11 cellular contexts compared by ENCODE assay signal in genomic region chr17:31052187-31052889, GRCh38. TPM values are rescaled to one million over a fixed set of nuclear protein-coding genes. Genes with fewer than 3 reads are reported as not detected.
DNase-seq lines count a peak whose midpoint lies in the region; ATAC-seq, FAIRE-seq and TF ChIP-seq lines count a peak whose summit lies in the region.
"Had no signal": no experiment of that assay in that cellular context is flagged by ENCODE, and none has a peak within 500 bp of the region (broad histone marks: within the 10 kb centered on the region; RNA-seq: fewer than 3 reads in every experiment).

No MANE protein-coding gene starts in this region.

- H3K4me1 ChIP-seq in kidney (ENCODE audit: control insufficient read depth in 1 of 2, insufficient read depth in 1 of 2, low read depth in 1 of 2, low read length in 2 of 2): no peaks in the 10 kb centered on the region

- no peaks in the 10 kb centered on the region for H3K36me3 Mint-ChIP-seq in activated CD8-positive, alpha-beta T cell treated with anti-CD3 and anti-CD28 coated beads for 36 hours (ENCODE audit: low read depth)
- H3K36me3 Mint-ChIP-seq in activated CD8-positive, alpha-beta T cell treated with anti-CD3 and anti-CD28 coated beads, Interleukin-2, amount 10 ng/mL, durations not matched to agents 7 days and 5 days (ENCODE audit: low read depth): no peaks in the 10 kb centered on the region
- H3K36me3 Mint-ChIP-seq in activated T-helper 17 cell treated with anti-CD3 and anti-CD28 coated beads, Interleukin-2, amount 50 U/mL, for 72 hours (ENCODE audit: low read depth): no peaks in the 10 kb centered on the region

- no peak for DNase-seq in activated CD8-positive, alpha-beta T cell treated with anti-CD3 and anti-CD28 coated beads for 36 hours
- DNase-seq in activated CD8-positive, alpha-beta T cell treated with anti-CD3 and anti-CD28 coated beads, Interleukin-2, amount 10 ng/mL, durations not matched to agents 7 days and 5 days: no peak
- peak; percentile 83 for DNase-seq in hepatic stellate cell (ENCODE audit: low spot score)
- DNase-seq in ureter (ENCODE audit: low spot score): peak; percentile 70
- no peak for DNase-seq in NCI-H345 (lab: John Stamatoyannopoulos, UW)
- DNase-seq in kidney: no peak
- DNase-seq: NCI-H146 had no signal

- intact Hi-C loops in activated CD8-positive, alpha-beta T cell treated with anti-CD3 and anti-CD28 coated beads for 36 hours (cut with micrococcal nuclease): no loop called here
- intact Hi-C loops in kidney (cut with DNase I): no loop called here

- no peaks in the 10 kb centered on the region for H3K9me3 Mint-ChIP-seq in activated CD8-positive, alpha-beta T cell treated with anti-CD3 and anti-CD28 coated beads for 36 hours
- no peaks in the 10 kb centered on the region for H3K9me3 Mint-ChIP-seq in activated CD8-positive, alpha-beta T cell treated with anti-CD3 and anti-CD28 coated beads, Interleukin-2, amount 10 ng/mL, durations not matched to agents 7 days and 5 days (ENCODE audit: insufficient read depth)
- H3K9me3 Mint-ChIP-seq in activated T-helper 17 cell treated with anti-CD3 and anti-CD28 coated beads, Interleukin-2, amount 50 U/mL, for 72 hours: no peaks in the 10 kb centered on the region
- H3K9me3 Mint-ChIP-seq: CD4-positive, CD25-positive, alpha-beta regulatory T cell had no signal

- H3K4me3 Mint-ChIP-seq in activated CD8-positive, alpha-beta T cell treated with anti-CD3 and anti-CD28 coated beads for 36 hours: no peak overlapping the region
- H3K4me3 Mint-ChIP-seq in activated CD8-positive, alpha-beta T cell treated with anti-CD3 and anti-CD28 coated beads, Interleukin-2, amount 10 ng/mL, durations not matched to agents 7 days and 5 days: no peak overlapping the region
- H3K4me3 Mint-ChIP-seq in activated T-helper 17 cell treated with anti-CD3 and anti-CD28 coated beads, Interleukin-2, amount 50 U/mL, for 72 hours: no peak overlapping the region
- H3K4me3 Mint-ChIP-seq: CD4-positive, CD25-positive, alpha-beta regulatory T cell had no signal

- no peaks in the 10 kb centered on the region for H3K9me3 ChIP-seq in kidney (ENCODE audit: control insufficient read depth in 1 of 2, low read length in 2 of 2)

- peak; percentile 49 for ATAC-seq in activated CD8-positive, alpha-beta T cell treated with anti-CD3 and anti-CD28 coated beads for 36 hours
- no peak for ATAC-seq in activated CD8-positive, alpha-beta T cell treated with anti-CD3 and anti-CD28 coated beads, Interleukin-2, amount 10 ng/mL, durations not matched to agents 7 days and 5 days
- peak; percentile 42 for ATAC-seq in activated T-helper 17 cell treated with anti-CD3 and anti-CD28 coated beads, Interleukin-2, amount 50 U/mL, for 72 hours (replicated peaks)
- no peak for ATAC-seq in GM18498 (IDR thresholded peaks at IDR 0.05; ENCODE audit: unreplicated experiment)

- POLR2A ChIA-PET in activated CD8-positive, alpha-beta T cell treated with anti-CD3 and anti-CD28 coated beads for 36 hours (lab: Charles Lee): interaction anchor here (0.7 kb wide), 1 partner anchor 345 kb away, joined by 3 read pairs; no protein-coding TSS in a partner anchor
- POLR2A ChIA-PET in activated CD8-positive, alpha-beta T cell treated with anti-CD3 and anti-CD28 coated beads, Interleukin-2, amount 10 ng/mL, durations not matched to agents 7 days and 5 days (lab: Charles Lee): no interaction called here

- no peaks in the 10 kb centered on the region for H3K36me3 ChIP-seq in kidney (ENCODE audit: control insufficient read depth in 1 of 2, insufficient read depth in 2 of 2, low read length in 2 of 2)

- CTCF ChIA-PET in activated CD8-positive, alpha-beta T cell treated with anti-CD3 and anti-CD28 coated beads for 36 hours (lab: Charles Lee): interaction anchor here (1.0 to 1.5 kb wide), 2 partner anchors 18 to 103 kb away, joined by 3 to 4 read pairs; no protein-coding TSS in a partner anchor
- CTCF ChIA-PET in activated CD8-positive, alpha-beta T cell treated with anti-CD3 and anti-CD28 coated beads, Interleukin-2, amount 10 ng/mL, durations not matched to agents 7 days and 5 days (lab: Charles Lee): interaction anchor here (1.6 to 1.9 kb wide), 2 partner anchors 9 to 164 kb away, joined by 4 to 6 read pairs; no protein-coding TSS in a partner anchor

- no peak for FAIRE-seq in kidney (lab: Jason Lieb, UNC)
- FAIRE-seq: endothelial cell of umbilical vein had no signal

- no peak overlapping the region for H3K27ac ChIP-seq in kidney (ENCODE audit: low read depth in 2 of 2, low read length in 2 of 2)

- no peak for TF ChIP-seq CTCF in activated CD8-positive, alpha-beta T cell treated with anti-CD3 and anti-CD28 coated beads for 36 hours (IDR thresholded peaks at IDR 0.05)
- TF ChIP-seq CTCF in kidney (IDR thresholded peaks at IDR 0.05; ENCODE audit: borderline replicate concordance, extremely low read depth, insufficient read depth): no peak

- peak overlapping the region; percentile 56 for H3K27ac Mint-ChIP-seq in activated CD8-positive, alpha-beta T cell treated with anti-CD3 and anti-CD28 coated beads for 36 hours
- no peak overlapping the region for H3K27ac Mint-ChIP-seq in activated CD8-positive, alpha-beta T cell treated with anti-CD3 and anti-CD28 coated beads, Interleukin-2, amount 10 ng/mL, durations not matched to agents 7 days and 5 days
- no peak overlapping the region for H3K27ac Mint-ChIP-seq in activated T-helper 17 cell treated with anti-CD3 and anti-CD28 coated beads, Interleukin-2, amount 50 U/mL, for 72 hours

- H3K4me3 ChIP-seq in kidney (ENCODE audit: low read length in 2 of 2): no peak overlapping the region

- peaks cover 7% of the 10 kb centered on the region for H3K4me1 Mint-ChIP-seq in activated CD8-positive, alpha-beta T cell treated with anti-CD3 and anti-CD28 coated beads for 36 hours (ENCODE audit: low read depth)
- H3K4me1 Mint-ChIP-seq in activated CD8-positive, alpha-beta T cell treated with anti-CD3 and anti-CD28 coated beads, Interleukin-2, amount 10 ng/mL, durations not matched to agents 7 days and 5 days (ENCODE audit: low read depth): peaks cover 14% of the 10 kb centered on the region
- H3K4me1 Mint-ChIP-seq in activated T-helper 17 cell treated with anti-CD3 and anti-CD28 coated beads, Interleukin-2, amount 50 U/mL, for 72 hours: no peaks in the 10 kb centered on the region

- no peaks in the 10 kb centered on the region for H3K27me3 Mint-ChIP-seq in activated CD8-positive, alpha-beta T cell treated with anti-CD3 and anti-CD28 coated beads for 36 hours
- H3K27me3 Mint-ChIP-seq in activated CD8-positive, alpha-beta T cell treated with anti-CD3 and anti-CD28 coated beads, Interleukin-2, amount 10 ng/mL, durations not matched to agents 7 days and 5 days (ENCODE audit: low read depth): no peaks in the 10 kb centered on the region
- H3K27me3 Mint-ChIP-seq in activated T-helper 17 cell treated with anti-CD3 and anti-CD28 coated beads, Interleukin-2, amount 50 U/mL, for 72 hours: no peaks in the 10 kb centered on the region
- H3K27me3 Mint-ChIP-seq: CD4-positive, CD25-positive, alpha-beta regulatory T cell had no signal

- H3K9ac ChIP-seq in kidney (ENCODE audit: low read length in 2 of 2): no peak overlapping the region

RNA-seq across cellular contexts. Expression of gene NF1, which starts 42.4 kb away (rescaled TPM):
- 10 to 100 TPM; 19.4 to 20.1 TPM for total RNA-seq in activated CD8-positive, alpha-beta T cell treated with anti-CD3 and anti-CD28 coated beads for 36 hours
- total RNA-seq in activated CD8-positive, alpha-beta T cell treated with anti-CD3 and anti-CD28 coated beads, Interleukin-2, amount 10 ng/mL, durations not matched to agents 7 days and 5 days: 10 to 100 TPM; 16.7 to 17.4 TPM
- total RNA-seq in activated T-helper 17 cell treated with anti-CD3 and anti-CD28 coated beads, Interleukin-2, amount 50 U/mL, for 72 hours: 10 to 100 TPM; 27.6 to 44.4 TPM
- 112 TPM for total RNA-seq in ureter
- 61.3 TPM for total RNA-seq in kidney
- 7.8 TPM for polyA plus RNA-seq in kidney (ENCODE audit: insufficient read depth, low read depth, low replicate concordance)

Comparison
In these comparisons a context has a peak if more than half of its experiments do, and no peak if none do; other contexts are left out.
1. ATAC-seq: peak in activated CD8-positive, alpha-beta T cell treated with anti-CD3 and anti-CD28 coated beads for 36 hours (single experiment) and activated T-helper 17 cell treated with anti-CD3 and anti-CD28 coated beads, Interleukin-2, amount 50 U/mL, for 72 hours (single experiment); none in activated CD8-positive, alpha-beta T cell treated with anti-CD3 and anti-CD28 coated beads, Interleukin-2, amount 10 ng/mL, durations not matched to agents 7 days and 5 days (single experiment) and GM18498 (single experiment).
2. DNase-seq: peak in hepatic stellate cell (single experiment) and ureter (single experiment); none in activated CD8-positive, alpha-beta T cell treated with anti-CD3 and anti-CD28 coated beads for 36 hours (single experiment), activated CD8-positive, alpha-beta T cell treated with anti-CD3 and anti-CD28 coated beads, Interleukin-2, amount 10 ng/mL, durations not matched to agents 7 days and 5 days (single experiment), NCI-H345 (single experiment) and kidney (single experiment).